34 cellular contexts compared by ENCODE assay signal in genomic region chr17:79506955-79507354, GRCh38.
"Had no signal": no experiment of that assay in that cellular context is flagged by ENCODE, and none has a peak within 500 bp of the region (broad histone marks: within the 10 kb centered on the region; RNA-seq: fewer than 3 reads in every experiment).

No MANE protein-coding gene starts in this region.

- H3K36me3 ChIP-seq: MG63 had no signal

- H3K27ac ChIP-seq: KMS-11 had no signal

- H3K9me3 ChIP-seq: MG63 had no signal

- DNase-seq: Karpas-422, Kasumi-1, MG63, MM.1S, MV-4-11, NCI-H1048, NCI-H1092, NCI-H1092 treated with DMSO at 0.1 percent for 48 hours, NCI-H1105, NCI-H1105 treated with DMSO at 0.1 percent for 48 hours, NCI-H1417, NCI-H1417 treated with DMSO at 0.1 percent for 48 hours, NCI-H1436, NCI-H1436 treated with DMSO at 0.1 percent for 48 hours, NCI-H146, NCI-H1694, NCI-H1694 treated with DMSO at 0.1 percent for 48 hours, NCI-H187, NCI-H187 treated with DMSO at 0.1 percent for 48 hours, NCI-H1930, NCI-H2029, NCI-H2029 treated with DMSO at 0.1 percent for 48 hours, NCI-H2081, NCI-H2081 treated with DMSO at 0.1 percent for 48 hours, NCI-H2107, NCI-H2171, NCI-H2171 treated with DMSO at 0.1 percent for 48 hours, NCI-H2227 treated with DMSO at 0.1 percent for 48 hours, NCI-H226, NCI-H345, NCI-H446, NCI-H446 treated with DMSO at 0.1 percent for 48 hours, NCI-H510A had no signal

- H3K4me3 ChIP-seq: MG63 had no signal

- H3K9ac ChIP-seq: KMS-11 had no signal

- H3K4me2 ChIP-seq: KMS-11 had no signal
